ENCODE assay signal across 16 cellular contexts in genomic region chr1:5758859-5759578, GRCh38.
DNase-seq lines count a peak whose midpoint lies in the region; ATAC-seq, FAIRE-seq and TF ChIP-seq lines count a peak whose summit lies in the region.
"Had no signal": no experiment of that assay in that cellular context is flagged by ENCODE, and none has a peak within 500 bp of the region (broad histone marks: within the 10 kb centered on the region; RNA-seq: fewer than 3 reads in every experiment).

No MANE protein-coding gene starts in this region.

- no peak overlapping the region for H3K4me3 ChIP-seq in H1 (ENCODE audit: extremely low read depth in 1 of 4, insufficient read depth in 2 of 4, low read depth in 3 of 4, low read length in 4 of 4)

- H2BK12ac ChIP-seq in H9 (ENCODE audit: insufficient read length, low read depth, low read length) (no peak overlapping the region), H1 (ENCODE audit: low read depth, low read length) (0 out of 2 replicates have a peak overlapping the region, but pooled peaks have one; percentile 27)

- no peak overlapping the region for H3K27ac Mint-ChIP-seq in H9
- H3K27ac Mint-ChIP-seq: CD4-positive, alpha-beta T cell had no signal

- H3K36me3 ChIP-seq in H1 (ENCODE audit: control insufficient read depth in 2 of 4, insufficient read depth in 4 of 4, low read length in 3 of 4) = no peaks in the 10 kb centered on the region

- H4K91ac ChIP-seq in H9 (ENCODE audit: insufficient read length, low read depth, low read length) = no peak overlapping the region
- no peak overlapping the region for H4K91ac ChIP-seq in H1 (replicated peaks; ENCODE audit: insufficient read length, low read length)

- POLR2A ChIA-PET in H1 (lab: Charles Lee; ENCODE audit: partially characterized antibody) = no interaction called here

- no peaks in the 10 kb centered on the region for H3K23me2 ChIP-seq in H9 (ENCODE audit: insufficient read length, low read depth, low read length, poor library complexity, severe bottlenecking)
- no peaks in the 10 kb centered on the region for H3K23me2 ChIP-seq in H1 (ENCODE audit: low read depth, low read length)

- FAIRE-seq in H1 (lab: Jason Lieb, UNC) (no peak), GM19239 (lab: Jason Lieb, UNC) (no peak)
- FAIRE-seq: GM12892 had no signal

- no peak overlapping the region for H2BK5ac ChIP-seq in H9 (ENCODE audit: insufficient read length, low read length)
- no peak overlapping the region; the same call in 1 of the 2 replicates for H2BK5ac ChIP-seq in H1 (ENCODE audit: low read depth, low read length)

- no peak overlapping the region for H2BK20ac ChIP-seq in H9 (ENCODE audit: low read depth, low read length, poor library complexity, severe bottlenecking)
- no peak overlapping the region for H2BK20ac ChIP-seq in H1 (ENCODE audit: low read length)

- H3K4me1 Mint-ChIP-seq in H9 = peaks cover 5% of the 10 kb centered on the region in 2 experiments

- H3K79me2 ChIP-seq in H9 (ENCODE audit: insufficient read depth, low read length) (no peaks in the 10 kb centered on the region), H1 (ENCODE audit: control insufficient read depth in 1 of 2, insufficient read depth in 2 of 2, low read length in 2 of 2) (no peaks in the 10 kb centered on the region)

- CTCF ChIA-PET in H1 (lab: Charles Lee; ENCODE audit: partially characterized antibody) = interaction anchor here (1.0 to 1.8 kb wide), 2 partner anchors 13 to 16 kb away, joined by 3 to 7 read pairs; no protein-coding TSS in a partner anchor

- H2BK15ac ChIP-seq in H9 (ENCODE audit: low read depth, low read length) (no peak overlapping the region), H1 (ENCODE audit: low read length) (0 out of 2 replicates have a peak overlapping the region, but pooled peaks have one; percentile 29)

- DNase-seq in DMS 273 (lab: John Stamatoyannopoulos, UW; ENCODE audit: unreplicated experiment) (peak; percentile 25), DMS 273 treated with DMSO at 0.1 percent for 48 hours (lab: John Stamatoyannopoulos, UW) (no peak), H9 (no peak), H1 (ENCODE audit: low read depth in 1 of 2, low spot score in 2 of 2) (no peak), sciatic nerve (ENCODE audit: low spot score) (peak; percentile 45), GM19239 (ENCODE audit: insufficient read length, low spot score) (no peak), MV-4-11 (lab: John Stamatoyannopoulos, UW) (no peak)
- DNase-seq: AML-193; C1 segment of cervical spinal cord; Calu3; CD4-positive, alpha-beta T cell; DND-41; GDM1 had no signal

- H3K23ac ChIP-seq in H9 (ENCODE audit: insufficient read length, low read depth, low read length) (no peak overlapping the region), H1 (ENCODE audit: insufficient read length) (no peak overlapping the region)

- H3K27me3 ChIP-seq in H9 (ENCODE audit: insufficient read depth, low read length) = no peaks in the 10 kb centered on the region
- H3K27me3 ChIP-seq in H1 (replicated peaks in 1 of 4; ENCODE audit: control insufficient read depth in 3 of 4, extremely low read depth in 1 of 4, insufficient read depth in 3 of 4, low read length in 3 of 4) = no peaks in the 10 kb centered on the region

- H3K27ac ChIP-seq in H9 (ENCODE audit: insufficient read length, low read depth, low read length) (no peak overlapping the region), H1 (ENCODE audit: low read depth, low read length) (no peak overlapping the region)
- H3K27ac ChIP-seq: 22Rv1 had no signal

- TF ChIP-seq CTCF in H9 (conservative IDR thresholded peaks at IDR 0.05) = no peak
- no peak for TF ChIP-seq CTCF in H1 (IDR thresholded peaks at IDR 0.05; ENCODE audit: control extremely low read depth in 1 of 3, insufficient read depth in 1 of 3, low read depth in 1 of 3, low read length in 3 of 3)

- no CpG with 5 or more reads among the region's 19 CpGs for WGBS in H9 (ENCODE audit: extremely low coverage, insufficient read length, low lambda C conversion rate)
- 89% methylated on average over 15 of the region's 19 CpGs; no CpG with 5 or more reads in 1 of the 2 experiments for WGBS in H1 (ENCODE audit: extremely low coverage in 1 of 2, insufficient coverage in 1 of 2, insufficient read length in 1 of 2, insufficient replicate concordance in 2 of 2, low coverage in 1 of 2, low lambda C conversion rate in 2 of 2, missing lambda C conversion rate in 1 of 2), 2 experiments

- no peaks in the 10 kb centered on the region; the same call in 1 of the 2 replicates for H3K4me1 ChIP-seq in H9 (ENCODE audit: insufficient read depth, low read length)
- no peaks in the 10 kb centered on the region; a peak in 1 of 7 replicates for H3K4me1 ChIP-seq in H1 (replicated peaks in 1 of 4; ENCODE audit: control insufficient read depth in 3 of 4, insufficient read depth in 4 of 4, low read length in 3 of 4)

- H4K20me1 ChIP-seq in H9 (ENCODE audit: control insufficient read depth, insufficient read depth, insufficient read length) = no peaks in the 10 kb centered on the region
- no peaks in the 10 kb centered on the region for H4K20me1 ChIP-seq in H1 (replicated peaks in 1 of 2; ENCODE audit: control insufficient read depth in 1 of 2, insufficient read depth in 2 of 2, low read length in 2 of 2)

- no peak overlapping the region for H3K4me3 Mint-ChIP-seq in H9
- H3K4me3 Mint-ChIP-seq: CD4-positive, alpha-beta T cell had no signal

- H4K8ac ChIP-seq in H9 (replicated peaks; ENCODE audit: insufficient read length, low read depth, low read length) (no peak overlapping the region), H1 (ENCODE audit: extremely low read depth, insufficient read depth, low read length) (0 out of 2 replicates have a peak overlapping the region, but pooled peaks have one; percentile 39)

- H3K9ac ChIP-seq in H9 (ENCODE audit: extremely low read depth, insufficient read length, low read length) (no peak overlapping the region), H1 (replicated peaks in 1 of 4; ENCODE audit: extremely low read depth in 1 of 4, low read depth in 3 of 4, low read length in 3 of 4) (no peak overlapping the region)

- H3K18ac ChIP-seq in H9 (ENCODE audit: insufficient read length, low read depth, low read length) = no peak overlapping the region
- no peak overlapping the region for H3K18ac ChIP-seq in H1 (ENCODE audit: extremely low read depth, low read length)

- H3T11ph ChIP-seq in H9 (ENCODE audit: low read length) = no peak overlapping the region

- intact Hi-C loops in sciatic nerve (cut with DNase I) = no loop called here

- ATAC-seq in sciatic nerve = no peak
- no peak for ATAC-seq in GM19023 (IDR thresholded peaks at IDR 0.05; ENCODE audit: unreplicated experiment)

- H3K4ac ChIP-seq in H9 (ENCODE audit: low read depth, low read length) (no peak overlapping the region), H1 (replicated peaks; ENCODE audit: insufficient read length, low read depth, low read length) (no peak overlapping the region)

- H3K56ac ChIP-seq in H9 (ENCODE audit: insufficient read length, low read depth, low read length) = no peak overlapping the region
- no peak overlapping the region for H3K56ac ChIP-seq in H1 (replicated peaks; ENCODE audit: insufficient read length, low read depth, low read length)

- H2BK120ac ChIP-seq in H9 (ENCODE audit: low read depth, low read length, poor library complexity, severe bottlenecking) (no peak overlapping the region), H1 (replicated peaks; ENCODE audit: low read depth, low read length) (no peak overlapping the region)

- no peak overlapping the region for H2AK5ac ChIP-seq in H9 (ENCODE audit: insufficient read length, low read length)
- no peak overlapping the region for H2AK5ac ChIP-seq in H1 (ENCODE audit: low read depth, low read length)

- peak overlapping the region; percentile 14 for H4K5ac ChIP-seq in H9 (ENCODE audit: insufficient read length, low read depth, low read length)
- no peak overlapping the region for H4K5ac ChIP-seq in H1 (ENCODE audit: insufficient read length, low read depth, low read length)

- no peak overlapping the region for H3K4me2 ChIP-seq in H9 (ENCODE audit: insufficient read depth, insufficient read length, low read length)
- H3K4me2 ChIP-seq in H1 (ENCODE audit: insufficient read depth in 1 of 2, low read depth in 2 of 2, low read length in 2 of 2) = no peak overlapping the region

- peaks cover 5 to 17% (median 11%) of the 10 kb centered on the region in 3 experiments for H3K36me3 Mint-ChIP-seq in H9 (ENCODE audit: insufficient read depth in 1 of 3, low read depth in 3 of 3)

- peaks cover 16 to 28% of the 10 kb centered on the region in 2 experiments for H3K9me3 Mint-ChIP-seq in H9

- no peak for TF ChIP-seq POLR2A in H1 (IDR thresholded peaks at IDR 0.05; ENCODE audit: control extremely low read depth in 1 of 2, low read depth in 2 of 2, low read length in 2 of 2)

- H3K9me3 ChIP-seq in H9 (ENCODE audit: control insufficient read depth, low read depth, low read length) (peaks cover 6% of the 10 kb centered on the region), H1 (ENCODE audit: insufficient read depth in 2 of 2, low read depth in 1 of 2, low read length in 1 of 2) (no peaks in the 10 kb centered on the region; a peak in 1 of 4 replicates)

- TF ChIP-seq EP300 in H1 (IDR thresholded peaks at IDR 0.05; ENCODE audit: borderline replicate concordance in 1 of 2, low read depth in 2 of 2, low read length in 2 of 2) = no peak

- TF ChIP-seq RAD21 in H1 (IDR thresholded peaks at IDR 0.05 in 1 of 2, conservative IDR thresholded peaks at IDR 0.05 in 1 of 2; ENCODE audit: low read depth in 2 of 2, low read length in 2 of 2) = no peak

- H3K79me1 ChIP-seq in H9 (ENCODE audit: insufficient read depth, low read depth, low read length, poor library complexity, severe bottlenecking) (no peaks in the 10 kb centered on the region), H1 (ENCODE audit: low read depth, low read length) (no peaks in the 10 kb centered on the region)

- H3K14ac ChIP-seq in H9 (ENCODE audit: insufficient read depth, low read length) (no peak overlapping the region), H1 (ENCODE audit: insufficient read length) (no peak overlapping the region)

- H2AFZ ChIP-seq in H9 (ENCODE audit: low read length) = no peak overlapping the region
- no peak overlapping the region for H2AFZ ChIP-seq in H1 (ENCODE audit: low read length)

- H3K27me3 Mint-ChIP-seq in H9 (ENCODE audit: low read depth) = peaks cover 5% of the 10 kb centered on the region

TF ChIP-seq in H1, 55 proteins besides CTCF, POLR2A, EP300 and RAD21:
- TF ChIP-seq HDAC6 (IDR thresholded peaks at IDR 0.05; ENCODE audit: low read depth, low read length) = no peak
- no peak for TF ChIP-seq NANOG (IDR thresholded peaks at IDR 0.05; ENCODE audit: insufficient read depth, low read depth, low read length, poor library complexity, severe bottlenecking)
- no peak for TF ChIP-seq BRCA1 (IDR thresholded peaks at IDR 0.05; ENCODE audit: low read depth, low read length)
- TF ChIP-seq JUN (IDR thresholded peaks at IDR 0.05; ENCODE audit: low read depth, low read length) = no peak
- no peak for TF ChIP-seq TBP (IDR thresholded peaks at IDR 0.05; ENCODE audit: low read depth, low read length)
TF ChIP-seq in H1: peak in this region for 0.

Comparison
In these comparisons a context has a peak if more than half of its experiments do, and no peak if none do; other contexts are left out.
1. DNase-seq: peak in DMS 273 (single experiment) and sciatic nerve (single experiment); none in DMS 273 treated with DMSO at 0.1 percent for 48 hours (single experiment), H9 (single experiment), H1 (0 of 2), GM19239 (single experiment) and MV-4-11 (single experiment).